In the genomic region with DNA sequence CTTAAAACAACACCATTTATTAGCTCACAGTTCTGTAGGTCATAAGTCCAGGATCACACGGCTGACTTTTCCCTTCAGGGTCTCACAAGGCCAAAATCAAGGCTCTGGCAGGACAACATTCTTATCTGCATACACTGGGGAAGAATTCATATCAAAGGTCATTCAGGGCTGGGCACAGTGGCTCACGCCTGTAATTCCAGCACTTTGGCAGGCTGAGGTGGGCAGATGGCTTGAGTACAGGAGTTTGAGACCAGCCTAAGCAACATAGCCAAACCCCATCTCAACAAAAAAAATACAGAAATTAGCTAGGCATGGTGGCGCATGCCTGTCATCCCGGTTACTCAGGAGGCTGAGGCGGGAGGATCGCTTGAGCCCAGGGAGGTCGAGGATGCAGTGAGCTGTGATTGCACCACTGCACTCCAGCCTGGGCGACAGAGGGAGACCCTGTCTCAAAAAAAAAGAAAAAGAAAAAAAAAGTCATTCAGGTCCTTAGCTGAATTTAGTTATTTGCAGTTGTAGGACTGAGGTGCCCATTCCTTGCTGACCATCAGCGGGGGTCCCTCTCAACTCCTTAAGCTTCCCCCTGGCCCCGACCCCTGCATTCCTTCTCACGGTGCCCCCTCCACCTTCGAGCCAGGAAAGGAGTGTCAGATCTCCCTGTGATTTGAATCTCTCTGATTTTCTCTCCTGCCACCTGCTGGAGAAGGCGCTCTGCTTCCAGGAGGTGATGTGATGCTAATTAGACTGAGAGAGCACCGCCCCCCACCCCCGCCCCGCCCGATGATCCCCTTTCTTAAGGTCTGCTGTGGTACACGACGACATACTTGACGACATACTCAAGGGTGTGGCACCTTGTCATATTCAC, we compare ENCODE assay signal across 8 cellular contexts.
A peak's percentile ranks its signal among the peaks of the same experiment; 100 is the strongest.
DNase-seq lines count a peak whose midpoint lies in the region; ATAC-seq lines count a peak whose summit lies in the region.

No MANE protein-coding gene starts in this region.

- H3K9me2 ChIP-seq in Karpas-422 (replicated peaks; ENCODE audit: insufficient read depth, low read length): no peaks in the 10 kb centered on the region

- peak; percentile 78 for DNase-seq in DMS 273 (lab: John Stamatoyannopoulos, UW; ENCODE audit: unreplicated experiment)
- peak; percentile 85 for DNase-seq in Karpas-422
- peak; percentile 67 for DNase-seq in dermis blood vessel endothelial cell
- DNase-seq in mucosa of gallbladder (ENCODE audit: low spot score): peak; percentile 34
- no peak for DNase-seq in NCI-H1417 (lab: John Stamatoyannopoulos, UW)
- no peak for DNase-seq in MG63
- DNase-seq in dedifferentiated amniotic fluid mesenchymal stem cell (ENCODE audit: extremely low spot score): no peak

- H3K4me2 ChIP-seq in Karpas-422 (ENCODE audit: low read depth, low read length, poor library complexity, severe bottlenecking): peak overlapping the region; percentile 25

- H3K79me2 ChIP-seq in Karpas-422 (ENCODE audit: low read length): peaks cover 3% of the 10 kb centered on the region; the same call in 1 of the 2 replicates

- no peak for ATAC-seq in GM19328 (IDR thresholded peaks at IDR 0.05; ENCODE audit: unreplicated experiment)

- H3K36me3 ChIP-seq in Karpas-422 (ENCODE audit: insufficient read depth, low read length) (no peaks in the 10 kb centered on the region), MG63 (no peaks in the 10 kb centered on the region)

- H3K27me3 ChIP-seq in Karpas-422 (ENCODE audit: low read length) (no peaks in the 10 kb centered on the region), MG63 (no peaks in the 10 kb centered on the region)

- peak overlapping the region; percentile 6; the same call in 1 of the 2 replicates for H3K9ac ChIP-seq in Karpas-422 (ENCODE audit: low read length)

- H3K4me3 ChIP-seq in Karpas-422 (ENCODE audit: low read length) (no peak overlapping the region; the same call in 1 of the 2 replicates), MG63 (no peak overlapping the region)

- H3K4me1 ChIP-seq in Karpas-422 (ENCODE audit: low read length): peaks cover 13% of the 10 kb centered on the region

- H4K20me1 ChIP-seq in Karpas-422 (ENCODE audit: insufficient read depth, low read depth, low read length): no peaks in the 10 kb centered on the region

- H3K9me3 ChIP-seq in Karpas-422 (ENCODE audit: low read length): no peaks in the 10 kb centered on the region
- H3K9me3 ChIP-seq in MG63: no peaks in the 10 kb centered on the region

- no peak overlapping the region for H2AFZ ChIP-seq in Karpas-422 (ENCODE audit: low read length)

- no peak overlapping the region for H3K27ac ChIP-seq in Karpas-422 (ENCODE audit: low read length)

Comparison
In these comparisons a context has a peak if more than half of its experiments do, and no peak if none do; other contexts are left out.
1. DNase-seq: peak in DMS 273 (single experiment), Karpas-422 (single experiment), dermis blood vessel endothelial cell (single experiment) and mucosa of gallbladder (single experiment); none in NCI-H1417 (0 of 3), MG63 (single experiment) and dedifferentiated amniotic fluid mesenchymal stem cell (single experiment).